In the genomic region with DNA sequence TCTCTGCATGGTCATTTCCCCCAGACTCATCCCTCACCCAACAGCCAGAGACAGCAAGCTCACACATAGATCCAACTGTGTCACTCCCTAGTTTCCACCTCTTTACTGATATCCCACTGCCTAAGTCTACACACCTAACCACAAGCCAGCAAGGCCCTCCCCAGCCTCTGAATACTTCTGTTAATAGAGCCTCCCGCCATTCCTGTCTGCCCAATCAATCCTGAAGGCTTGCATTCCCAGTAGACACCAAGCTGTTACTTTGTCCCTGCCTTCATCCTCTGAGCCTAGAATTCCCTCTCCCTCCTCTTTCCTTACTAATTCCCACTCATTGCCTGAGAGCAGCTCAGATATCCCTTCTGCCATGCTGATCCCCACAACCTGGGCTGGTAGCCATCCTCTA, we compare ENCODE assay signal across 3 cellular contexts.
TF ChIP-seq lines count a peak whose summit lies in the region.

No MANE protein-coding gene starts in this region.

TF ChIP-seq in GM23338, 12 proteins besides CTCF, POLR2A, EP300 and RAD21 (continues in another document):
- no peak for TF ChIP-seq NANOG (IDR thresholded peaks at IDR 0.05; ENCODE audit: borderline replicate concordance)
- TF ChIP-seq EZH2 (IDR thresholded peaks at IDR 0.05; ENCODE audit: low read depth, unreplicated experiment) = no peak
- TF ChIP-seq, protein P1, sequence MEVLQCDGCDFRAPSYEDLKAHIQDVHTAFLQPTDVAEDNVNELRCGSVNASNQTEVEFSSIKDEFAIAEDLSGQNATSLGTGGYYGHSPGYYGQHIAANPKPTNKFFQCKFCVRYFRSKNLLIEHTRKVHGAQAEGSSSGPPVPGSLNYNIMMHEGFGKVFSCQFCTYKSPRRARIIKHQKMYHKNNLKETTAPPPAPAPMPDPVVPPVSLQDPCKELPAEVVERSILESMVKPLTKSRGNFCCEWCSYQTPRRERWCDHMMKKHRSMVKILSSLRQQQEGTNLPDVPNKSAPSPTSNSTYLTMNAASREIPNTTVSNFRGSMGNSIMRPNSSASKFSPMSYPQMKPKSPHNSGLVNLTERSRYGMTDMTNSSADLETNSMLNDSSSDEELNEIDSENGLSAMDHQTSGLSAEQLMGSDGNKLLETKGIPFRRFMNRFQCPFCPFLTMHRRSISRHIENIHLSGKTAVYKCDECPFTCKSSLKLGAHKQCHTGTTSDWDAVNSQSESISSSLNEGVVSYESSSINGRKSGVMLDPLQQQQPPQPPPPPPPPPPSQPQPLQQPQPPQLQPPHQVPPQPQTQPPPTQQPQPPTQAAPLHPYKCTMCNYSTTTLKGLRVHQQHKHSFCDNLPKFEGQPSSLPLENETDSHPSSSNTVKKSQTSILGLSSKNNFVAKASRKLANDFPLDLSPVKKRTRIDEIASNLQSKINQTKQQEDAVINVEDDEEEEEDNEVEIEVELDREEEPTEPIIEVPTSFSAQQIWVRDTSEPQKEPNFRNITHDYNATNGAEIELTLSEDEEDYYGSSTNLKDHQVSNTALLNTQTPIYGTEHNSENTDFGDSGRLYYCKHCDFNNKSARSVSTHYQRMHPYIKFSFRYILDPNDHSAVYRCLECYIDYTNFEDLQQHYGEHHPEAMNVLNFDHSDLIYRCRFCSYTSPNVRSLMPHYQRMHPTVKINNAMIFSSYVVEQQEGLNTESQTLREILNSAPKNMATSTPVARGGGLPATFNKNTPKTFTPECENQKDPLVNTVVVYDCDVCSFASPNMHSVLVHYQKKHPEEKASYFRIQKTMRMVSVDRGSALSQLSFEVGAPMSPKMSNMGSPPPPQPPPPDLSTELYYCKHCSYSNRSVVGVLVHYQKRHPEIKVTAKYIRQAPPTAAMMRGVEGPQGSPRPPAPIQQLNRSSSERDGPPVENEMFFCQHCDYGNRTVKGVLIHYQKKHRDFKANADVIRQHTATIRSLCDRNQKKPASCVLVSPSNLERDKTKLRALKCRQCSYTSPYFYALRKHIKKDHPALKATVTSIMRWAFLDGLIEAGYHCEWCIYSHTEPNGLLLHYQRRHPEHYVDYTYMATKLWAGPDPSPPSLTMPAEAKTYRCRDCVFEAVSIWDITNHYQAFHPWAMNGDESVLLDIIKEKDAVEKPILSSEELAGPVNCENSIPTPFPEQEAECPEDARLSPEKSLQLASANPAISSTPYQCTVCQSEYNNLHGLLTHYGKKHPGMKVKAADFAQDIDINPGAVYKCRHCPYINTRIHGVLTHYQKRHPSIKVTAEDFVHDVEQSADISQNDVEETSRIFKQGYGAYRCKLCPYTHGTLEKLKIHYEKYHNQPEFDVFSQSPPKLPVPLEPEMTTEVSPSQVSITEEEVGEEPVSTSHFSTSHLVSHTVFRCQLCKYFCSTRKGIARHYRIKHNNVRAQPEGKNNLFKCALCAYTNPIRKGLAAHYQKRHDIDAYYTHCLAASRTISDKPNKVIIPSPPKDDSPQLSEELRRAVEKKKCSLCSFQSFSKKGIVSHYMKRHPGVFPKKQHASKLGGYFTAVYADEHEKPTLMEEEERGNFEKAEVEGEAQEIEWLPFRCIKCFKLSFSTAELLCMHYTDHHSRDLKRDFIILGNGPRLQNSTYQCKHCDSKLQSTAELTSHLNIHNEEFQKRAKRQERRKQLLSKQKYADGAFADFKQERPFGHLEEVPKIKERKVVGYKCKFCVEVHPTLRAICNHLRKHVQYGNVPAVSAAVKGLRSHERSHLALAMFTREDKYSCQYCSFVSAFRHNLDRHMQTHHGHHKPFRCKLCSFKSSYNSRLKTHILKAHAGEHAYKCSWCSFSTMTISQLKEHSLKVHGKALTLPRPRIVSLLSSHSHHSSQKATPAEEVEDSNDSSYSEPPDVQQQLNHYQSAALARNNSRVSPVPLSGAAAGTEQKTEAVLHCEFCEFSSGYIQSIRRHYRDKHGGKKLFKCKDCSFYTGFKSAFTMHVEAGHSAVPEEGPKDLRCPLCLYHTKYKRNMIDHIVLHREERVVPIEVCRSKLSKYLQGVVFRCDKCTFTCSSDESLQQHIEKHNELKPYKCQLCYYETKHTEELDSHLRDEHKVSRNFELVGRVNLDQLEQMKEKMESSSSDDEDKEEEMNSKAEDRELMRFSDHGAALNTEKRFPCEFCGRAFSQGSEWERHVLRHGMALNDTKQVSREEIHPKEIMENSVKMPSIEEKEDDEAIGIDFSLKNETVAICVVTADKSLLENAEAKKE (CRISPR knock-in tag; IDR thresholded peaks at IDR 0.05) = no peak
- no peak for TF ChIP-seq JUNB (IDR thresholded peaks at IDR 0.05; ENCODE audit: unreplicated experiment)

TF ChIP-seq in HEK293, 187 proteins besides CTCF, POLR2A, EP300 and RAD21:
- TF ChIP-seq ZBTB20 (tag by site-specific recombination; IDR thresholded peaks at IDR 0.05) (peak; percentile 21; the same call in 1 of the 2 replicates), ZIC2 (tag by site-specific recombination; IDR thresholded peaks at IDR 0.05) (peak; percentile 34; the same call in 1 of the 2 replicates), GLIS2 (tag by site-specific recombination; IDR thresholded peaks at IDR 0.05) (no peak), ZSCAN16 (tag by site-specific recombination; IDR thresholded peaks at IDR 0.05) (peak; percentile 74; the same call in 1 of the 2 replicates), ZNF623 (tag by site-specific recombination; IDR thresholded peaks at IDR 0.05) (no peak), ZNF2 (tag by site-specific recombination; IDR thresholded peaks at IDR 0.05) (no peak)

TF ChIP-seq in K562, 482 proteins besides CTCF, POLR2A, EP300 and RAD21:
- TF ChIP-seq CSDE1 (IDR thresholded peaks at IDR 0.05) (no peak), ILK (tag; IDR thresholded peaks at IDR 0.05; ENCODE audit: borderline replicate concordance, low read depth) (no peak), EP400 (IDR thresholded peaks at IDR 0.05) (no peak), ATF7 (IDR thresholded peaks at IDR 0.05) (no peak), ZNF134 (CRISPR knock-in tag; conservative IDR thresholded peaks at IDR 0.05) (no peak), BACH1 (tag; IDR thresholded peaks at IDR 0.05) (no peak), ZNF431 (CRISPR knock-in tag; IDR thresholded peaks at IDR 0.05) (no peak), MCM5 (IDR thresholded peaks at IDR 0.05; ENCODE audit: low read depth) (no peak), PCBP1 (IDR thresholded peaks at IDR 0.05; ENCODE audit: low read depth, low read length, poor library complexity, severe bottlenecking) (no peak), SLC30A9 (CRISPR knock-in tag; IDR thresholded peaks at IDR 0.05) (no peak), BRF1 (IDR thresholded peaks at IDR 0.05; ENCODE audit: borderline replicate concordance, extremely low read depth, insufficient read length) (no peak), HNRNPUL1 (IDR thresholded peaks at IDR 0.05; ENCODE audit: low read length) (no peak), ZNF57 (CRISPR knock-in tag; IDR thresholded peaks at IDR 0.05) (no peak), ZMIZ1 (IDR thresholded peaks at IDR 0.05; ENCODE audit: low read depth in 2 of 2, low read length in 2 of 2) (no peak)
- TF ChIP-seq, protein P2, sequence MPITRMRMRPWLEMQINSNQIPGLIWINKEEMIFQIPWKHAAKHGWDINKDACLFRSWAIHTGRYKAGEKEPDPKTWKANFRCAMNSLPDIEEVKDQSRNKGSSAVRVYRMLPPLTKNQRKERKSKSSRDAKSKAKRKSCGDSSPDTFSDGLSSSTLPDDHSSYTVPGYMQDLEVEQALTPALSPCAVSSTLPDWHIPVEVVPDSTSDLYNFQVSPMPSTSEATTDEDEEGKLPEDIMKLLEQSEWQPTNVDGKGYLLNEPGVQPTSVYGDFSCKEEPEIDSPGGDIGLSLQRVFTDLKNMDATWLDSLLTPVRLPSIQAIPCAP (CRISPR knock-in tag; IDR thresholded peaks at IDR 0.05; ENCODE audit: borderline replicate concordance) = no peak
- TF ChIP-seq, protein P3, sequence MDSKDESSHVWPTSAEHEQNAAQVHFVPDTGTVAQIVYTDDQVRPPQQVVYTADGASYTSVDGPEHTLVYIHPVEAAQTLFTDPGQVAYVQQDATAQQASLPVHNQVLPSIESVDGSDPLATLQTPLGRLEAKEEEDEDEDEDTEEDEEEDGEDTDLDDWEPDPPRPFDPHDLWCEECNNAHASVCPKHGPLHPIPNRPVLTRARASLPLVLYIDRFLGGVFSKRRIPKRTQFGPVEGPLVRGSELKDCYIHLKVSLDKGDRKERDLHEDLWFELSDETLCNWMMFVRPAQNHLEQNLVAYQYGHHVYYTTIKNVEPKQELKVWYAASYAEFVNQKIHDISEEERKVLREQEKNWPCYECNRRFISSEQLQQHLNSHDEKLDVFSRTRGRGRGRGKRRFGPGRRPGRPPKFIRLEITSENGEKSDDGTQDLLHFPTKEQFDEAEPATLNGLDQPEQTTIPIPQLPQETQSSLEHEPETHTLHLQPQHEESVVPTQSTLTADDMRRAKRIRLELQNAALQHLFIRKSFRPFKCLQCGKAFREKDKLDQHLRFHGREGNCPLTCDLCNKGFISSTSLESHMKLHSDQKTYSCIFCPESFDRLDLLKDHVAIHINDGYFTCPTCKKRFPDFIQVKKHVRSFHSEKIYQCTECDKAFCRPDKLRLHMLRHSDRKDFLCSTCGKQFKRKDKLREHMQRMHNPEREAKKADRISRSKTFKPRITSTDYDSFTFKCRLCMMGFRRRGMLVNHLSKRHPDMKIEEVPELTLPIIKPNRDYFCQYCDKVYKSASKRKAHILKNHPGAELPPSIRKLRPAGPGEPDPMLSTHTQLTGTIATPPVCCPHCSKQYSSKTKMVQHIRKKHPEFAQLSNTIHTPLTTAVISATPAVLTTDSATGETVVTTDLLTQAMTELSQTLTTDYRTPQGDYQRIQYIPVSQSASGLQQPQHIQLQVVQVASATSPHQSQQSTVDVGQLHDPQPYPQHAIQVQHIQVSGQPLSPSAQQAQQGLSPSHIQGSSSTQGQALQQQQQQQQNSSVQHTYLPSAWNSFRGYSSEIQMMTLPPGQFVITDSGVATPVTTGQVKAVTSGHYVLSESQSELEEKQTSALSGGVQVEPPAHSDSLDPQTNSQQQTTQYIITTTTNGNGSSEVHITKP (IDR thresholded peaks at IDR 0.05; ENCODE audit: partially characterized antibody) = no peak
